8 cellular contexts compared by ENCODE assay signal in the genomic region with DNA sequence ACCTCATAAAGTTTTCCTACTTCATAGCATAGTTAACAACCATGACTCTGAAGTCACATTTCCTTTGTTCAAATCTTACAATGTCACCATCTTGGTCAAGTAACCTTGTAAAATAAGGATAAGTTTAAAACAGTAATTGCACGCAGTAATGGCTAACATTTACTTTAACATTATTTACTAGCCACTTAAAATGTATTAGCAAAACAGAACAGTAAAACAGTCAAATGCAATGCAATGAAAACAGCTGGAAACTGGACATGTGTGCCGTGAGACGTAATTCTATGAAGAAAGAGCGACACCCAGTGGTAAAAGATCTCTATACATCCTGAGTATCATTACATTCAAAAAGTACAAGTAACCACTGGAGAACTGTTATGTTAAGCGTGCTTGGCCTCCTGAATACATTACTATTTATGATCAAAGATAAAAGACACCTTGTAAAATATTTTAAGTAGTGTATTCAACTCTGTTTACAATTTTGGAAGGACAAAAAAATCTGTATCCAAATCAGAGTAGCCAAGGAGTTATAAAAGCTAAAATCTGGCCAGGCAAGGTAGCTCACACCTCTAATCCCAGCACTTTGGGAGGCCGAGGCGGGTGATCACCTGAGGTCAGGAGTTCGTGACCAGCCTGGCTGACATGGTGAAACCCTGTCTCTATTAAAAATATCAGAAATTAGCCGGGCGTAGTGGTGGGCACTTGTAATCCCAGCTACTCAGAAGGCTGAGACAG. TPM values are rescaled to one million over a fixed set of nuclear protein-coding genes. Genes with fewer than 3 reads are reported as not detected.
DNase-seq lines count a peak whose midpoint lies in the region; ATAC-seq and TF ChIP-seq lines count a peak whose summit lies in the region.

No MANE protein-coding gene starts in this region.

- H2BK15ac ChIP-seq in mesendoderm (replicated peaks; ENCODE audit: low read depth): no peak overlapping the region

- H2AK5ac ChIP-seq in mesendoderm (ENCODE audit: low read length): no peak overlapping the region

- H3K4me1 Mint-ChIP-seq in effector memory CD8-positive, alpha-beta T cell (ENCODE audit: low read depth in 2 of 2): peaks cover 5 to 6% of the 10 kb centered on the region in 2 donors

- H3K27ac Mint-ChIP-seq in effector memory CD8-positive, alpha-beta T cell: peak overlapping the region in 1 of 2 donors; percentile 41

- no peaks in the 10 kb centered on the region for H3K27me3 Mint-ChIP-seq in effector memory CD8-positive, alpha-beta T cell

- H4K5ac ChIP-seq in mesendoderm (ENCODE audit: low read length): no peak overlapping the region

- peak; percentile 87 for ATAC-seq in GM21360 (IDR thresholded peaks at IDR 0.05; ENCODE audit: unreplicated experiment)
- ATAC-seq in effector memory CD8-positive, alpha-beta T cell (replicated peaks): peak; percentile 61
- no peak for ATAC-seq in GM19023 (IDR thresholded peaks at IDR 0.05; ENCODE audit: unreplicated experiment)

- no TSS peak for BruUV-seq in PC-9 (replicated peaks; lab: Mats Ljungman, UMichigan)

- H3K79me2 ChIP-seq in PC-9 (ENCODE audit: low read depth) (no peaks in the 10 kb centered on the region), mesendoderm (ENCODE audit: control insufficient read depth, insufficient read depth, low read length) (no peaks in the 10 kb centered on the region)

- H3K9me3 Mint-ChIP-seq in effector memory CD8-positive, alpha-beta T cell: no peaks in the 10 kb centered on the region

- H3K4me2 ChIP-seq in PC-9 (no peak overlapping the region), mesendoderm (ENCODE audit: low read length) (no peak overlapping the region)

- no peaks in the 10 kb centered on the region for H4K20me1 ChIP-seq in PC-9 (ENCODE audit: insufficient read depth)

- H3K36me3 ChIP-seq in PC-9 (ENCODE audit: low read depth) (no peaks in the 10 kb centered on the region), mesendoderm (ENCODE audit: control insufficient read depth, insufficient read depth, low read length) (no peaks in the 10 kb centered on the region)

- intact Hi-C loops in PC-9 (cut with micrococcal nuclease; ENCODE audit: unreplicated experiment): loop anchor here (2.0 kb wide), 1 partner anchor 958 kb away; no protein-coding TSS in a partner anchor

- WGBS in mesendoderm (ENCODE audit: extremely low coverage, insufficient coverage, low lambda C conversion rate): no CpG with 5 or more reads among the region's 10 CpGs

- H3K27me3 ChIP-seq in PC-9 (ENCODE audit: insufficient read depth, low read depth) (no peaks in the 10 kb centered on the region), mesendoderm (ENCODE audit: insufficient read depth, low read length, poor library complexity) (no peaks in the 10 kb centered on the region)

- TF ChIP-seq CTCF in PC-9 (conservative IDR thresholded peaks at IDR 0.05): peak; percentile 74

- no peaks in the 10 kb centered on the region for H3K4me1 ChIP-seq in PC-9 (replicated peaks; ENCODE audit: insufficient read depth)
- no peaks in the 10 kb centered on the region for H3K4me1 ChIP-seq in mesendoderm (ENCODE audit: control insufficient read depth, low read depth, low read length)

- no peak overlapping the region for H2AFZ ChIP-seq in PC-9

- H3K27ac ChIP-seq in PC-9 (no peak overlapping the region), mesendoderm (ENCODE audit: low read depth, low read length) (no peak overlapping the region)

- H3K4me3 Mint-ChIP-seq in effector memory CD8-positive, alpha-beta T cell: no peak overlapping the region

- CTCF ChIA-PET in PC-9 (lab: Charles Lee): interaction anchor here (0.6 kb wide), 1 partner anchor 483 kb away, joined by 4 read pairs; no protein-coding TSS in a partner anchor

- H3K9ac ChIP-seq in mesendoderm (ENCODE audit: low read length): no peak overlapping the region

- no peaks in the 10 kb centered on the region for H3K79me1 ChIP-seq in mesendoderm (ENCODE audit: low read length)

- no peak overlapping the region for H3K23ac ChIP-seq in mesendoderm (ENCODE audit: low read length)

- H3K56ac ChIP-seq in mesendoderm (ENCODE audit: low read length): no peak overlapping the region

- DNase-seq in DMS79 (lab: John Stamatoyannopoulos, UW) (peak; percentile 10), KG1 (lab: John Stamatoyannopoulos, UW) (peak; percentile 40), PC-9 (no peak), mesendoderm (peak; percentile 78), NCI-H1048 (lab: John Stamatoyannopoulos, UW) (no peak)
- peak; percentile 3 to 7 (median 5) for DNase-seq in effector memory CD8-positive, alpha-beta T cell

- POLR2A ChIA-PET in PC-9 (lab: Charles Lee; ENCODE audit: unreplicated experiment): no interaction called here

- H2BK120ac ChIP-seq in mesendoderm (ENCODE audit: low read depth, low read length): no peak overlapping the region

- no peak overlapping the region for H3K4ac ChIP-seq in mesendoderm (ENCODE audit: low read depth, low read length)

- H4K8ac ChIP-seq in mesendoderm (ENCODE audit: low read depth, low read length): no peak overlapping the region

- peaks cover 35% of the 10 kb centered on the region for H3K36me3 Mint-ChIP-seq in effector memory CD8-positive, alpha-beta T cell (ENCODE audit: insufficient read depth)

- H3K9me2 ChIP-seq in PC-9 (ENCODE audit: insufficient read depth): no peaks in the 10 kb centered on the region

- no peak overlapping the region for H3K4me3 ChIP-seq in PC-9
- H3K4me3 ChIP-seq in mesendoderm (ENCODE audit: low read length): no peak overlapping the region

- no peak overlapping the region for H2BK5ac ChIP-seq in mesendoderm (ENCODE audit: low read length)

- no peaks in the 10 kb centered on the region for H3F3A ChIP-seq in PC-9 (ENCODE audit: insufficient read depth, low read depth)

- no peaks in the 10 kb centered on the region for H3K9me3 ChIP-seq in PC-9 (ENCODE audit: insufficient read depth, low read depth)

- H3K18ac ChIP-seq in mesendoderm (ENCODE audit: low read length): no peak overlapping the region

RNA-seq across cellular contexts. Expression of gene ATE1, which starts 27.2 kb away (rescaled TPM):
- 12.2 and 14.8 TPM in 2 replicates for total RNA-seq in PC-9 (2021)
- 14.5 TPM for polyA plus RNA-seq in mesendoderm (2013, experiment 1 of 2)
- polyA plus RNA-seq in mesendoderm (2013, experiment 2 of 2): 14.4 TPM

Comparison
In these comparisons a context has a peak if more than half of its experiments do, and no peak if none do; other contexts are left out.
1. DNase-seq: peak in DMS79 (single experiment), KG1 (single experiment), effector memory CD8-positive, alpha-beta T cell (3 of 3) and mesendoderm (single experiment); none in PC-9 (0 of 2) and NCI-H1048 (single experiment).